17 cellular contexts compared by ENCODE assay signal in genomic region chr2:207286106-207286505, GRCh38.
DNase-seq lines count a peak whose midpoint lies in the region; ATAC-seq lines count a peak whose summit lies in the region.
"Had no signal": no experiment of that assay in that cellular context is flagged by ENCODE, and none has a peak within 500 bp of the region (broad histone marks: within the 10 kb centered on the region; RNA-seq: fewer than 3 reads in every experiment).

No MANE protein-coding gene starts in this region.

- H3K9me3 ChIP-seq in BLaER1 treated with 17β-estradiol and CSF1 and Interleukin-3, amounts not matched to agents 10 nM and 100 nM (replicated peaks in 1 of 11): no peaks in the 10 kb centered on the region

- H3K9ac ChIP-seq in BLaER1 treated with 17β-estradiol and CSF1 and Interleukin-3, amounts not matched to agents 10 nM and 100 nM: no peak overlapping the region

- H3K4me2 ChIP-seq in BLaER1 treated with 17β-estradiol and CSF1 and Interleukin-3, amounts not matched to agents 10 nM and 100 nM: peak overlapping the region in 6 of 11 experiments; percentile 0 to 68 (median 60); a peak in 6 of 22 replicates
- H3K4me2 ChIP-seq: hepatocyte had no signal

- H3K4me3 ChIP-seq in BLaER1 treated with 17β-estradiol and CSF1 and Interleukin-3, amounts not matched to agents 10 nM and 100 nM: no peak overlapping the region
- H3K4me3 ChIP-seq: hepatocyte, skin epidermis had no signal

- H3K27me3 ChIP-seq in BLaER1 treated with 17β-estradiol and CSF1 and Interleukin-3, amounts not matched to agents 10 nM and 100 nM: no peaks in the 10 kb centered on the region

- no peaks in the 10 kb centered on the region for H4K20me1 ChIP-seq in BLaER1 treated with 17β-estradiol and CSF1 and Interleukin-3, amounts not matched to agents 10 nM and 100 nM

- H3K27ac ChIP-seq in BLaER1 treated with 17β-estradiol and CSF1 and Interleukin-3, amounts not matched to agents 10 nM and 100 nM: no peak overlapping the region
- H3K27ac ChIP-seq: hepatocyte, skin epidermis had no signal

- no peaks in the 10 kb centered on the region for H3K36me3 ChIP-seq in BLaER1 treated with 17β-estradiol and CSF1 and Interleukin-3, amounts not matched to agents 10 nM and 100 nM

- ATAC-seq in GM18511 (IDR thresholded peaks at IDR 0.05; ENCODE audit: unreplicated experiment) (peak; percentile 37), HG02870 (IDR thresholded peaks at IDR 0.05; ENCODE audit: unreplicated experiment) (peak; percentile 44), HG03521 (IDR thresholded peaks at IDR 0.05; ENCODE audit: unreplicated experiment) (no peak), GM18867 (IDR thresholded peaks at IDR 0.05; ENCODE audit: unreplicated experiment) (no peak)

- DNase-seq in amniotic epithelial cell (ENCODE audit: low read depth): peak; percentile 6
- DNase-seq in GF-D8 (lab: John Stamatoyannopoulos, UW): no peak
- DNase-seq: activated gamma-delta T cell treated with Interleukin-2 at 50 U/mL for 16 hours; AML-193; endodermal cell; HFFc6; islet precursor cell; NCI-H1105 treated with DMSO at 0.1 percent for 48 hours; stimulated activated CD4-positive, alpha-beta T cell treated with anti-CD3 and anti-CD28 coated beads, Interleukin-4, amount 100 ng/mL, for 4 hours; stimulated activated CD8-positive, alpha-beta memory T cell treated with anti-CD3 and anti-CD28 coated beads, Interleukin-4, amount 100 ng/mL, for 48 hours had no signal

- H3K4me1 ChIP-seq in BLaER1 treated with 17β-estradiol and CSF1 and Interleukin-3, amounts not matched to agents 10 nM and 100 nM: peaks cover 27 to 40% (median 33%) of the 10 kb centered on the region in 10 experiments; a peak in 19 of 20 replicates

Comparison
In these comparisons a context has a peak if more than half of its experiments do, and no peak if none do; other contexts are left out.
1. ATAC-seq: peak in GM18511 (single experiment) and HG02870 (single experiment); none in HG03521 (single experiment) and GM18867 (single experiment).